In genomic region chr11:116777056-116777455, GRCh38 we compare ENCODE assay signal across 1 cellular context.
A peak's percentile ranks its signal among the peaks of the same experiment; 100 is the strongest.
TF ChIP-seq lines count a peak whose summit lies in the region.

No MANE protein-coding gene starts in this region.

TF ChIP-seq in liver, 16 proteins besides CTCF, POLR2A, EP300 and RAD21 (continued from another document):
- no peak for TF ChIP-seq REST (IDR thresholded peaks at IDR 0.05)
- TF ChIP-seq YY1 (IDR thresholded peaks at IDR 0.05): no peak
- TF ChIP-seq HNF4A (conservative IDR thresholded peaks at IDR 0.05): peak; percentile 20 to 60
- no peak for TF ChIP-seq HNF4G (IDR thresholded peaks at IDR 0.05)
- TF ChIP-seq MAX (IDR thresholded peaks at IDR 0.05): no peak
- no peak for TF ChIP-seq FOXA2 (IDR thresholded peaks at IDR 0.05)
- no peak for TF ChIP-seq FOXA1 (IDR thresholded peaks at IDR 0.05)
- TF ChIP-seq ATF3 (IDR thresholded peaks at IDR 0.05): no peak
- TF ChIP-seq GABPA (IDR thresholded peaks at IDR 0.05 in 1 of 2, conservative IDR thresholded peaks at IDR 0.05 in 1 of 2): no peak
- no peak for TF ChIP-seq TAF1 (conservative IDR thresholded peaks at IDR 0.05)
- TF ChIP-seq SP1 (IDR thresholded peaks at IDR 0.05): peak; percentile 50
- TF ChIP-seq RXRA (IDR thresholded peaks at IDR 0.05): peak; percentile 25 to 66
- TF ChIP-seq EGR1 (IDR thresholded peaks at IDR 0.05; ENCODE audit: low read depth in 2 of 2): no peak
- TF ChIP-seq NR2F2 (IDR thresholded peaks at IDR 0.05): no peak
